Comparison of ENCODE assay signal across 30 cellular contexts in genomic region chr3:12561397-12561796, GRCh38. TPM values are rescaled to one million over a fixed set of nuclear protein-coding genes. Genes with fewer than 3 reads are reported as not detected.
DNase-seq lines count a peak whose midpoint lies in the region; ATAC-seq and TF ChIP-seq lines count a peak whose summit lies in the region.
"Had no signal": no experiment of that assay in that cellular context is flagged by ENCODE, and none has a peak within 500 bp of the region (broad histone marks: within the 10 kb centered on the region; RNA-seq: fewer than 3 reads in every experiment).

No MANE protein-coding gene starts in this region.

- H3K9me3 Mint-ChIP-seq in activated naive CD4-positive, alpha-beta T cell treated with anti-CD3 and anti-CD28 coated beads for 36 hours = peaks cover 6% of the 10 kb centered on the region
- H3K9me3 Mint-ChIP-seq in CD4-positive, alpha-beta T cell = peaks cover 3% of the 10 kb centered on the region
- no peaks in the 10 kb centered on the region for H3K9me3 Mint-ChIP-seq in WTC11
- H3K9me3 Mint-ChIP-seq in mesothelial cell of epicardium = peaks cover 4% of the 10 kb centered on the region

- no peaks in the 10 kb centered on the region for H3K27me3 Mint-ChIP-seq in activated naive CD4-positive, alpha-beta T cell treated with anti-CD3 and anti-CD28 coated beads for 36 hours (ENCODE audit: low read depth)
- peaks cover 3% of the 10 kb centered on the region for H3K27me3 Mint-ChIP-seq in CD4-positive, alpha-beta T cell
- H3K27me3 Mint-ChIP-seq in WTC11 (ENCODE audit: low read depth) (no peaks in the 10 kb centered on the region), mesothelial cell of epicardium (ENCODE audit: low read depth) (no peaks in the 10 kb centered on the region)
- H3K27me3 Mint-ChIP-seq: B cell had no signal

- intact Hi-C loops in activated naive CD4-positive, alpha-beta T cell treated with anti-CD3 and anti-CD28 coated beads for 36 hours (cut with micrococcal nuclease) = loop anchor here (1.0 to 2.0 kb wide), 3 partner anchors 46 to 367 kb away; no protein-coding TSS in a partner anchor
- intact Hi-C loops in CD4-positive, alpha-beta T cell (cut with DNase I, micrococcal nuclease) = no loop called here

- peak overlapping the region; percentile 89 for H3K27ac Mint-ChIP-seq in activated naive CD4-positive, alpha-beta T cell treated with anti-CD3 and anti-CD28 coated beads for 36 hours
- H3K27ac Mint-ChIP-seq in CD4-positive, alpha-beta T cell = peak overlapping the region; percentile 58
- H3K27ac Mint-ChIP-seq in WTC11 (no peak overlapping the region), mesothelial cell of epicardium (peak overlapping the region; percentile 75)

- no peak for TF ChIP-seq CTCF in CD4-positive, alpha-beta T cell (IDR thresholded peaks at IDR 0.05)
- TF ChIP-seq CTCF in WTC11 (IDR thresholded peaks at IDR 0.05) (no peak), mesothelial cell of epicardium (IDR thresholded peaks at IDR 0.05; ENCODE audit: unreplicated experiment) (no peak)

- no peak for ATAC-seq in CD4-positive, alpha-beta T cell (ENCODE audit: poor library complexity)
- ATAC-seq in WTC11 (no peak), GM21717 (IDR thresholded peaks at IDR 0.05; ENCODE audit: unreplicated experiment) (no peak)
- ATAC-seq: foreskin keratinocyte, Panc1 had no signal

- H3K27ac ChIP-seq in CD4-positive, alpha-beta T cell (ENCODE audit: low read depth, low read length) = no peak overlapping the region
- H3K27ac ChIP-seq: foreskin keratinocyte, upper lobe of left lung had no signal

- peaks cover 64% of the 10 kb centered on the region for H3K4me1 Mint-ChIP-seq in activated naive CD4-positive, alpha-beta T cell treated with anti-CD3 and anti-CD28 coated beads for 36 hours (ENCODE audit: low read depth)
- peaks cover 76% of the 10 kb centered on the region for H3K4me1 Mint-ChIP-seq in CD4-positive, alpha-beta T cell (ENCODE audit: low read depth)
- H3K4me1 Mint-ChIP-seq in WTC11 = peaks cover 54% of the 10 kb centered on the region
- H3K4me1 Mint-ChIP-seq in mesothelial cell of epicardium = peaks cover 58% of the 10 kb centered on the region

- no peaks in the 10 kb centered on the region for H3K27me3 ChIP-seq in CD4-positive, alpha-beta T cell (ENCODE audit: control insufficient read depth, insufficient read depth, low read length)
- H3K27me3 ChIP-seq: esophagus muscularis mucosa, foreskin keratinocyte, upper lobe of left lung had no signal

- POLR2A ChIA-PET in CD4-positive, alpha-beta T cell (lab: Charles Lee) = no interaction called here
- POLR2A ChIA-PET in WTC11 (lab: Charles Lee) = no interaction called here

- peaks cover 8% of the 10 kb centered on the region for H3K9me3 ChIP-seq in CD4-positive, alpha-beta T cell (ENCODE audit: control insufficient read depth, low read length)
- H3K9me3 ChIP-seq: Caco-2, upper lobe of left lung had no signal

- no peak for DNase-seq in activated naive CD4-positive, alpha-beta T cell treated with anti-CD3 and anti-CD28 coated beads for 36 hours
- DNase-seq in activated naive CD4-positive, alpha-beta T cell (lab: John Stamatoyannopoulos, UW) = no peak
- DNase-seq in CD4-positive, alpha-beta T cell = no peak
- DNase-seq in WTC11 (ENCODE audit: low spot score) (no peak), mesothelial cell of epicardium (ENCODE audit: low spot score in 2 of 2, unreplicated experiment in 2 of 2) (no peak), KG1 (lab: John Stamatoyannopoulos, UW) (no peak), ureter (ENCODE audit: low spot score) (no peak)
- DNase-seq: activated CD4-positive, CD25-positive, alpha-beta regulatory T cell; activated naive CD4-positive, alpha-beta T cell treated with Interleukin-2 at 50 U/mL for 16 hours; activated T-cell treated with anti-CD3 and anti-CD28 coated beads for 4 hours; aorta; Caco-2; DMS79; foreskin keratinocyte; GDM1; hippocampal formation; NCI-H1105 treated with DMSO at 0.1 percent for 48 hours; NCI-H1930; NCI-H526; small intestine; SW 1271; upper lobe of left lung had no signal

- no peak overlapping the region for H3K4me3 Mint-ChIP-seq in activated naive CD4-positive, alpha-beta T cell treated with anti-CD3 and anti-CD28 coated beads for 36 hours
- no peak overlapping the region for H3K4me3 Mint-ChIP-seq in CD4-positive, alpha-beta T cell
- H3K4me3 Mint-ChIP-seq in WTC11 (no peak overlapping the region), mesothelial cell of epicardium (no peak overlapping the region)

- CTCF ChIA-PET in activated naive CD4-positive, alpha-beta T cell treated with anti-CD3 and anti-CD28 coated beads for 36 hours (lab: Charles Lee) = no interaction called here
- CTCF ChIA-PET in CD4-positive, alpha-beta T cell (lab: Charles Lee) = no interaction called here
- CTCF ChIA-PET in WTC11 (lab: Charles Lee) = no interaction called here

- peaks cover 15% of the 10 kb centered on the region for H3K36me3 Mint-ChIP-seq in activated naive CD4-positive, alpha-beta T cell treated with anti-CD3 and anti-CD28 coated beads for 36 hours (ENCODE audit: low read depth)
- peaks cover 28% of the 10 kb centered on the region for H3K36me3 Mint-ChIP-seq in CD4-positive, alpha-beta T cell (ENCODE audit: low read depth)
- H3K36me3 Mint-ChIP-seq in WTC11 (no peaks in the 10 kb centered on the region), mesothelial cell of epicardium (peaks cover 14% of the 10 kb centered on the region)

TF ChIP-seq in WTC11, 78 proteins besides CTCF, POLR2A, EP300 and RAD21:
- TF ChIP-seq ZNF232 (CRISPR knock-in tag; IDR thresholded peaks at IDR 0.05) = no peak
- peak; percentile 40; the same call in 1 of the 2 replicates for TF ChIP-seq ZNF121 (CRISPR knock-in tag; IDR thresholded peaks at IDR 0.05)

RNA-seq across cellular contexts. Expression of gene MKRN2, which starts 4.5 kb away (rescaled TPM):
- 10 to 100 TPM; 32.9 to 34.5 TPM for total RNA-seq in activated naive CD4-positive, alpha-beta T cell treated with anti-CD3 and anti-CD28 coated beads for 36 hours
- 10 to 100 TPM; 19.0 to 20.3 TPM for total RNA-seq in CD4-positive, alpha-beta T cell
- total RNA-seq in WTC11 (2021) = 18.2 to 20.6 TPM (median 19.6 TPM) in 3 replicates
- total RNA-seq in mesothelial cell of epicardium = 34.2 to 36.4 TPM (median 34.7 TPM) in 3 replicates
- total RNA-seq in ureter = 24.5 TPM

RNA-seq across cellular contexts. Expression of gene MKRN2OS, which starts 16.1 kb away (rescaled TPM):
- not detected for total RNA-seq in activated naive CD4-positive, alpha-beta T cell treated with anti-CD3 and anti-CD28 coated beads for 36 hours
- total RNA-seq in CD4-positive, alpha-beta T cell = not detected
- total RNA-seq in WTC11 (2021) (0.48 to 0.87 TPM in 2 of 3 replicates, not detected in the other), mesothelial cell of epicardium (0.25 to 0.29 TPM (median 0.29 TPM) in 3 replicates), ureter (2.3 TPM)
- total RNA-seq: aorta, B cell, esophagus muscularis mucosa, M059J, mesenteric fat pad, pulmonary artery endothelial cell, subcutaneous adipose tissue had no signal
